Comparison of ENCODE assay signal across 8 cellular contexts in the genomic region with DNA sequence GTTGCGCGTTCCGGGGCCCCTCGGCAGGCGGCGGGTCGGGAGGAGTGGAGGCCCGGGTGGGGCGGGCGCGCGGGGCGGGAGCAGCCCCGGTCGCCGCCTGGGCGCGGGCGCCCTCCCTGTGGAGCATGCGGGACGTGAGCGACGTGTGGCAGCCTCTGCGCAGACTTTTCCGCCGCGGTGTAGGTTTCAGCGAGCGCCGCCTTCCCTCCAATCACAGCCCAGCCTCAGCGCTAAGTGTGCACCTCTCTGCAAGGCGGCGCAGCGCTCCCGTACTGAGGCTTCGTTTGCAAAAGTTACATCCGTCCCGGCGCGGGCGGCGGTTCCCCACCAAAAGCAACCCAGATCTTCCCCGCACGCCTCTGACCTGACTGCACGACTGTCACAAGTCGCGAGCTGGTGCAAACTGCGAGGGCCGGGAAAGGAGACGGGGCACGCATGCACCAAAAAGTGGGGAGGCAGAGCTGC. TPM values are rescaled to one million over a fixed set of nuclear protein-coding genes. Genes with fewer than 3 reads are reported as not detected.
DNase-seq lines count a peak whose midpoint lies in the region; ATAC-seq, FAIRE-seq and TF ChIP-seq lines count a peak whose summit lies in the region.

No MANE protein-coding gene starts in this region.

- CTCF ChIA-PET in Calu3 (lab: Charles Lee) = interaction anchor here (0.6 to 2.6 kb wide), 5 partner anchors 9 to 223 kb away, joined by 3 to 91 read pairs (median 13); no protein-coding TSS in a partner anchor
- CTCF ChIA-PET in activated B cell treated with CpG ODN at 0.5 μM for 24 hours (lab: Charles Lee) = interaction anchor here (0.6 to 7.8 kb wide), 14 partner anchors 28 to 213 kb away, joined by 4 to 295 read pairs (median 8); no protein-coding TSS in a partner anchor

- no peaks in the 10 kb centered on the region for H3K4me1 Mint-ChIP-seq in Calu3 (ENCODE audit: low read depth, unreplicated experiment)
- peaks cover 28% of the 10 kb centered on the region for H3K4me1 Mint-ChIP-seq in activated B cell treated with CpG ODN at 0.5 μM for 24 hours

- BruUV-seq in Calu3 (replicated peaks; lab: Mats Ljungman, UMichigan) = no TSS peak

- H3K27me3 Mint-ChIP-seq in Calu3 (ENCODE audit: unreplicated experiment) (no peaks in the 10 kb centered on the region), activated B cell treated with CpG ODN at 0.5 μM for 24 hours (no peaks in the 10 kb centered on the region)

- H3K4me3 Mint-ChIP-seq in Calu3 (ENCODE audit: low read depth, unreplicated experiment) = peak overlapping the region; percentile 84
- peak overlapping the region; percentile 89 for H3K4me3 Mint-ChIP-seq in activated B cell treated with CpG ODN at 0.5 μM for 24 hours

- intact Hi-C loops in Calu3 (cut with micrococcal nuclease; ENCODE audit: unreplicated experiment) (loop anchor here (5.0 kb wide), 3 partner anchors 76 to 96 kb away; no protein-coding TSS in a partner anchor), activated B cell treated with CpG ODN at 0.5 μM for 24 hours (cut with micrococcal nuclease) (loop anchor here (5.0 kb wide), 1 partner anchor 114 kb away; the partner anchor contains the start of gene RBM17)

- peak overlapping the region; percentile 72 for H3K4me3 ChIP-seq in Jurkat, Clone E6-1 (ENCODE audit: low read length)
- peak overlapping the region; percentile 70 for H3K4me3 ChIP-seq in bronchial epithelial cell (ENCODE audit: low read depth, low read length)

- H3K27ac Mint-ChIP-seq in Calu3 (ENCODE audit: unreplicated experiment) (peak overlapping the region; percentile 71), activated B cell treated with CpG ODN at 0.5 μM for 24 hours (peak overlapping the region; percentile 76)

- TF ChIP-seq CTCF in Calu3 (IDR thresholded peaks at IDR 0.05; ENCODE audit: unreplicated experiment) (no peak), activated B cell treated with CpG ODN at 0.5 μM for 24 hours (IDR thresholded peaks at IDR 0.05) (no peak), bronchial epithelial cell (IDR thresholded peaks at IDR 0.05; ENCODE audit: insufficient read depth, low read length, severe bottlenecking) (no peak)

- no peaks in the 10 kb centered on the region for H3K27me3 ChIP-seq in bronchial epithelial cell (ENCODE audit: control insufficient read depth, insufficient read depth, low read length)

- DNase-seq in Calu3 (peak; percentile 64), activated B cell treated with CpG ODN at 0.5 μM for 24 hours (peak; percentile 53), bronchial epithelial cell (ENCODE audit: low read depth) (peak; percentile 79), kidney tubule cell (ENCODE audit: low spot score) (peak; percentile 90)
- peak; percentile 93 for DNase-seq in Jurkat, Clone E6-1 (ENCODE audit: low read depth, low spot score)
- peak; percentile 66 to 80 for DNase-seq in stimulated activated CD4-positive, alpha-beta T cell treated with anti-CD3 and anti-CD28 coated beads, Interleukin-1b, Interleukin-23, amount 100 ng/mL, for 4 hours (ENCODE audit: low read depth in 2 of 2)

- no peak for FAIRE-seq in bronchial epithelial cell (lab: Jason Lieb, UNC)

- H3K36me3 Mint-ChIP-seq in Calu3 (ENCODE audit: insufficient read depth, unreplicated experiment) (peaks cover 53% of the 10 kb centered on the region), activated B cell treated with CpG ODN at 0.5 μM for 24 hours (ENCODE audit: low read depth) (peaks cover 9% of the 10 kb centered on the region)

- ATAC-seq in GM21447 (IDR thresholded peaks at IDR 0.05; ENCODE audit: unreplicated experiment) (peak; percentile 61), activated B cell treated with CpG ODN at 0.5 μM for 24 hours (ENCODE audit: low read depth) (peak; percentile 51), HG02981 (IDR thresholded peaks at IDR 0.05; ENCODE audit: unreplicated experiment) (no peak)

- H3K9me3 Mint-ChIP-seq in Calu3 (ENCODE audit: low read depth, unreplicated experiment) = no peaks in the 10 kb centered on the region
- H3K9me3 Mint-ChIP-seq in activated B cell treated with CpG ODN at 0.5 μM for 24 hours = no peaks in the 10 kb centered on the region

- POLR2A ChIA-PET in activated B cell treated with CpG ODN at 0.5 μM for 24 hours (lab: Charles Lee) = interaction anchor here (0.6 to 6.8 kb wide), 18 partner anchors 10 to 205 kb away, joined by 3 to 245 read pairs (median 12); no protein-coding TSS in a partner anchor

- H3K36me3 ChIP-seq in bronchial epithelial cell (ENCODE audit: control insufficient read depth, insufficient read depth, low read length) = no peaks in the 10 kb centered on the region

RNA-seq across cellular contexts. Expression of gene PFKFB3, which starts 1.2 kb away (rescaled TPM):
- total RNA-seq in Calu3 (2022) (273 and 293 TPM in 2 replicates), activated B cell treated with CpG ODN at 0.5 μM for 24 hours (96.7 and 105 TPM in 2 replicates), bronchial epithelial cell (18.7 and 37.0 TPM in 2 replicates)
- 19.6 TPM for polyA plus RNA-seq in Jurkat, Clone E6-1 (2012; ENCODE audit: insufficient read depth, insufficient read length)
